Comparison of ENCODE assay signal across 9 cellular contexts in the genomic region with DNA sequence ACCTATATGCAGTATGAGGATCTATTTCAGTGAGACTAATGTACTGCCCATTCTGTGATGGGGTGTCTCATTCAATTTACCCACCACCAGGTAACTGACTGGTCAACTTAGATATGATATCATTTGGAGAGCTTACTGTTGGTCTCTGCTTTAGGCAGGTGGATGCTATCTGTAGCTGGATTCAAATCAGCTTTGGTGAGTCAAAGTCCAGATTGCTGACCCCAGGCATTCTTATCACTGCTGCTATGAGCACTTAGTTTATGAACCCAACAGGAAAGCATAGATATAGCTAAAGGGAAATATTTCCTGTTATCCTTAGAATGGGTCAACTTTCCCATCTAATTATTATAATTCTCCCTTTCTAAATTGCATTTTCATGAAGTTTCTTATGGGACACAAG.
"Had no signal": no experiment of that assay in that cellular context is flagged by ENCODE, and none has a peak within 500 bp of the region (broad histone marks: within the 10 kb centered on the region; RNA-seq: fewer than 3 reads in every experiment).

No MANE protein-coding gene starts in this region.

- FAIRE-seq: HepG2, HTR-8/SVneo, K562 had no signal

- ATAC-seq: HepG2, K562 had no signal

- H3K4me1 Mint-ChIP-seq: IgD-negative memory B cell had no signal

- H3K27ac Mint-ChIP-seq: IgD-negative memory B cell had no signal

- H3K4me3 ChIP-seq: K562 had no signal

- H3K9ac ChIP-seq: KMS-11 had no signal

- DNase-seq: IMR-90, KBM-7, KG1 had no signal

- H3K27me3 Mint-ChIP-seq: IgD-negative memory B cell had no signal

- H3K4me3 Mint-ChIP-seq: IgD-negative memory B cell had no signal

- H3K27ac ChIP-seq: HL-60, KMS-11 had no signal

- H3K4me2 ChIP-seq: KMS-11 had no signal
